In the genomic region with DNA sequence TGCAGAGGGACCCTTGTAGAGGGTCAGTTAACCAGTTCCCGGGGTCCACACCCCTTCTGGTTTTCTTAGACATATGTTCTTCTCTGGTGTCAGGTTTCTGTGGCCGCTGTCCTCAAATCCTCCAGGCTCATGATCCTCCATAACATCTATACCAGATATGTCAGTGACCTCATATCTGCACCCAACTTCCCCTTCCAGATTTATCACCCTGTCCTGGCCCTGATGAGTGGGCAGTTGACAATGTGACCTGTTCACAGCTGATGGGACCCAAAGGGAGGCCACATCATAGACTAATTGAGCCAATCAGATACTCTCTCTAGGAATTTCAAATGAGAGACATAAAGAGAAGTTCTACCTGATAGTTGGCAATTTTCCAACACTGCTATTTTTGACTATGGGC, we compare ENCODE assay signal across 25 cellular contexts.
"Had no signal": no experiment of that assay in that cellular context is flagged by ENCODE, and none has a peak within 500 bp of the region (broad histone marks: within the 10 kb centered on the region; RNA-seq: fewer than 3 reads in every experiment).

No MANE protein-coding gene starts in this region.

- H3K4me1 ChIP-seq: colonic mucosa had no signal

- H3K36me3 Mint-ChIP-seq: activated naive CD8-positive, alpha-beta T cell; naive B cell had no signal

- H3K9me3 ChIP-seq: body of pancreas, colonic mucosa, neutrophil, ovary, tibial nerve had no signal

- H3K27me3 ChIP-seq: body of pancreas, dorsolateral prefrontal cortex, hepatocyte, ovary, tibial nerve had no signal

- DNase-seq: activated CD4-positive, alpha-beta T cell treated with anti-CD3 and anti-CD28 coated beads for 4 hours; activated CD4-positive, alpha-beta T cell treated with anti-CD3 and anti-CD28 coated beads, Interleukin-2, amount 50 U/mL, for 4 hours; activated naive CD4-positive, alpha-beta T cell treated with Interleukin-2 at 50 U/mL for 16 hours; activated T-cell treated with anti-CD3 and anti-CD28 coated beads for 4 hours; activated T-cell treated with anti-CD3 and anti-CD28 coated beads, Interleukin-2, amount 50 U/mL, for 72 hours; anterior cingulate cortex; body of pancreas; cerebellar nuclear complex; colonic mucosa; dorsolateral prefrontal cortex; effector memory CD4-positive, alpha-beta T cell; islet precursor cell; left cardiac atrium; mammary epithelial cell; naive B cell; nephron progenitor cell; ovary; stimulated activated naive CD4-positive, alpha-beta T cell; T-helper 2 cell had no signal

- H3K36me3 ChIP-seq: colonic mucosa, neutrophil, ovary had no signal

- H3K9me3 Mint-ChIP-seq: activated T-cell treated with anti-CD3 and anti-CD28 coated beads, Interleukin-2, amount 50 U/mL, for 72 hours; naive B cell; nephron progenitor cell had no signal

- H3K4me3 Mint-ChIP-seq: activated naive CD8-positive, alpha-beta T cell; activated T-cell treated with anti-CD3 and anti-CD28 coated beads, Interleukin-2, amount 50 U/mL, for 72 hours; naive B cell; nephron progenitor cell had no signal

- H3K4me3 ChIP-seq: body of pancreas, colonic mucosa, dorsolateral prefrontal cortex, hepatocyte, ovary, tibial nerve had no signal

- H3K27ac ChIP-seq: body of pancreas, colonic mucosa, hepatocyte, neutrophil, ovary, VCaP had no signal

- H3K27ac Mint-ChIP-seq: activated naive CD8-positive, alpha-beta T cell; activated T-cell treated with anti-CD3 and anti-CD28 coated beads, Interleukin-2, amount 50 U/mL, for 72 hours; naive B cell; nephron progenitor cell; progenitor cell of endocrine pancreas had no signal

- ATAC-seq: activated T-cell treated with anti-CD3 and anti-CD28 coated beads, Interleukin-2, amount 50 U/mL, for 72 hours; body of pancreas; left cardiac atrium had no signal
